In genomic region chr7:145219461-145219860, GRCh38 we compare ENCODE assay signal across 26 cellular contexts.
"Had no signal": no experiment of that assay in that cellular context is flagged by ENCODE, and none has a peak within 500 bp of the region (broad histone marks: within the 10 kb centered on the region; RNA-seq: fewer than 3 reads in every experiment).

No MANE protein-coding gene starts in this region.

- H3K36me3 ChIP-seq: cardiac muscle cell, gastrocnemius medialis, left lung, thyroid gland had no signal

- H3K9me3 ChIP-seq: gastrocnemius medialis, thyroid gland had no signal

- H3K27me3 ChIP-seq: cardiac muscle cell, gastrocnemius medialis, left lung, thyroid gland had no signal

- H3K4me3 ChIP-seq: cardiac muscle cell, gastrocnemius medialis, left lung, thyroid gland had no signal

- ATAC-seq: activated T-cell treated with anti-CD3 and anti-CD28 coated beads, Interleukin-2, amount 50 U/mL, for 72 hours; gastrocnemius medialis; left lung; natural killer cell treated with Interleukin-12 subunit alpha and Interleukin-12 subunit beta and Interleukin-15 and Interleukin-18, amount 100 ng/mL, for 72 hours; SK-N-SH treated with all-trans-retinoic acid at 6 μM for 48 hours; T-cell had no signal

- H3K4me1 ChIP-seq: gastrocnemius medialis, left lung, thyroid gland had no signal

- H3K27ac ChIP-seq: cardiac muscle cell, gastrocnemius medialis, left lung, thyroid gland had no signal

- DNase-seq: activated CD4-positive, alpha-beta T cell treated with anti-CD3 and anti-CD28 coated beads for 1 hour; activated CD4-positive, alpha-beta T cell treated with anti-CD3 and anti-CD28 coated beads, Interleukin-2, amount 50 U/mL, for 1 hour; activated CD8-positive, alpha-beta memory T cell treated with anti-CD3 and anti-CD28 coated beads for 24 hours; activated CD8-positive, alpha-beta memory T cell treated with anti-CD3 and anti-CD28 coated beads, Interleukin-2, amount 50 U/mL, for 4 hours; activated effector memory CD4-positive, alpha-beta T cell treated with Interleukin-2 at 50 U/mL for 16 hours; activated naive CD4-positive, alpha-beta T cell treated with anti-CD3 and anti-CD28 coated beads for 36 hours; activated naive CD8-positive, alpha-beta T cell treated with anti-CD3 and anti-CD28 coated beads, Interleukin-2, amount 10 ng/mL, durations not matched to agents 7 days and 5 days; activated T-cell treated with anti-CD3 and anti-CD28 coated beads, Interleukin-2, amount 50 U/mL, for 72 hours; amniotic stem cell; effector CD4-positive, alpha-beta T cell; erythroblast; gastrocnemius medialis; head of caudate nucleus; kidney; left lung; mammary epithelial cell; midbrain; retina; stimulated activated CD4-positive, alpha-beta T cell treated with anti-CD3 and anti-CD28 coated beads, Interleukin-4, amount 100 ng/mL, for 24 hours; stimulated activated naive CD4-positive, alpha-beta T cell treated with Interleukin-2 at 50 U/mL for 16 hours; substantia nigra; T-cell; thyroid gland had no signal
